8 cellular contexts compared by ENCODE assay signal in the genomic region with DNA sequence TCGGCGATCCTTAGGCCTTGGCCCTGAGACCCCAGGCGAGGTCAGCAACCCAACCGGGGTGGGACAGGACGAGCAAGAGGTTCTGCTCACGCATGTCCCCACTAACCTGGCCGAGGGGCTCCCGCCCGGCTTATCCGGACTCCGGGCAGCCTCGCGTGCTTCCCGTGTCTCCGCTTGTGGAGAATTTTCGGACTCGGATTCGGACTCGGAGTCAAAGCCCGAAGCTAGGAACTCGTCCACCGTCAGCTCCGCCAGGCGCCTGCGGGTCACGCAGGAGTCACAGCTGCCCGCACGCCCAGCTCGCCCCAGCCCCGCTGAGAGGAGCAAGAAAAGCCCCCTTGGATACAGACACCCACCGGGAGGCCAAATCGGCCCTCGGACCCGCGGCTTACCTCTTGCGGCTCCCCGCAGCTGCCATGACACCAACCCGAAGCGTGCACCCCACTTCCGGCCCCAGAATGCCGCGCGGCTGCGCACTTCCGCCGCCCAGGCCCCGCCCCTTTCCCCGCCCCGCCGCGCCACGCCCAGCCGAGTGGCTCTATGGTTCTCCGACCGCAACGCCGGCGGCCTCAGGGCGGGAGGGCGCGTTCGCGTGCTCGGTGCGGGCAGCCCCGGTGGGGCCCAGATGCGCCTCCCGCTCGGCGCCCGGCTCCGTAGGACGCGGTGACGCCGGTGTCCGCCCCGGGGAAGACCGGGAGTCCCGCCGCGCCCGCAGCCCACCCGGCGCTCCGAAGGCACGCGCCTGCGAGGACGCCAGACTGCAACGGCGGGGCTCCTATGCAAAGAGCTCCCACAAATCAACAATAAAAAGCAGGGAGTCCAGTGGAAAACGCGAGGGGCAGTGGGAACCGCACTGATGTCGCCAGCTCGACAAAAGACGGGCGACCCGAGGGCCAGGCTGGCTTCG. TPM values are rescaled to one million over a fixed set of nuclear protein-coding genes. Genes with fewer than 3 reads are reported as not detected.
A peak's percentile ranks its signal among the peaks of the same experiment; 100 is the strongest.
DNase-seq lines count a peak whose midpoint lies in the region; ATAC-seq, FAIRE-seq and TF ChIP-seq lines count a peak whose summit lies in the region.

A gene (minus strand): TSS at position 434 of the 907 bp plus-strand sequence. CDS start 16 bp downstream, at position 418.

- peaks cover 28% of the 10 kb centered on the region for H3K4me1 ChIP-seq in CD8-positive, alpha-beta memory T cell (ENCODE audit: insufficient read depth, low read length)
- H3K4me1 ChIP-seq in mucosa of rectum (ENCODE audit: control insufficient read depth in 2 of 2, insufficient read depth in 2 of 2, low read length in 2 of 2): peaks cover 14 to 20% of the 10 kb centered on the region in 2 donors

- CTCF ChIA-PET in CD8-positive, alpha-beta memory T cell (lab: Charles Lee): interaction anchor here (0.6 to 1.3 kb wide), 2 partner anchors 15 to 54 kb away, joined by 3 to 5 read pairs; no protein-coding TSS in a partner anchor

- H3K9me3 Mint-ChIP-seq in CD8-positive, alpha-beta memory T cell: no peaks in the 10 kb centered on the region

- H3K27me3 Mint-ChIP-seq in CD8-positive, alpha-beta memory T cell: peaks cover 0 to 2% of the 10 kb centered on the region in 2 donors

- peaks cover 5 to 51% (median 9%) of the 10 kb centered on the region in 3 donors for H3K36me3 Mint-ChIP-seq in CD8-positive, alpha-beta memory T cell

- FAIRE-seq in HTR-8/SVneo (lab: Jason Lieb, UNC): peak; percentile 98

- peak within 1 kb of the TSS; percentile 99 for H3K4me3 ChIP-seq in CD8-positive, alpha-beta memory T cell (ENCODE audit: low read length)
- H3K4me3 ChIP-seq in epithelial cell of esophagus (ENCODE audit: low read length): peak within 1 kb of the TSS; percentile 99
- H3K4me3 ChIP-seq in mucosa of rectum (ENCODE audit: low read length in 2 of 2): peak within 1 kb of the TSS; percentile 90 to 99

- H3K36me3 ChIP-seq in CD8-positive, alpha-beta memory T cell (ENCODE audit: insufficient read depth, low read length): peaks cover 27% of the 10 kb centered on the region
- H3K36me3 ChIP-seq in mucosa of rectum (ENCODE audit: control insufficient read depth in 2 of 2, insufficient read depth in 2 of 2, low read length in 2 of 2): peaks cover 20 to 23% of the 10 kb centered on the region in 2 donors

- peak within 1 kb of the TSS; percentile 74 to 86 for H3K9ac ChIP-seq in mucosa of rectum (ENCODE audit: low read depth in 1 of 2, low read length in 2 of 2)

- peak; percentile 70 for ATAC-seq in GM19463 (IDR thresholded peaks at IDR 0.05; ENCODE audit: unreplicated experiment)

- no peak for TF ChIP-seq CTCF in epithelial cell of esophagus (IDR thresholded peaks at IDR 0.05; ENCODE audit: insufficient read depth, low read depth, low read length, missing control alignments)

- peak within 1 kb of the TSS; percentile 89 for H3K27ac ChIP-seq in CD8-positive, alpha-beta memory T cell (ENCODE audit: low read depth, low read length)
- peak within 1 kb of the TSS in 1 of 2 donors; percentile 43 for H3K27ac ChIP-seq in mucosa of rectum (ENCODE audit: low read depth in 2 of 2, low read length in 2 of 2)

- peak; percentile 88 to 95 (median 91) for DNase-seq in CD8-positive, alpha-beta memory T cell
- DNase-seq in HTR-8/SVneo (ENCODE audit: insufficient read length, low spot score) (no peak), OCI-M2 (lab: John Stamatoyannopoulos, UW; ENCODE audit: unreplicated experiment) (peak; percentile 41), activated T-cell treated with anti-CD3 and anti-CD28 coated beads for 24 hours (ENCODE audit: low read depth) (peak; percentile 99), epithelial cell of esophagus (ENCODE audit: low read depth) (peak; percentile 92)
- peak; percentile 98 for DNase-seq in stimulated activated CD8-positive, alpha-beta memory T cell treated with anti-CD3 and anti-CD28 coated beads, Interleukin-4, amount 100 ng/mL, for 48 hours

- no peaks in the 10 kb centered on the region for H3K27me3 ChIP-seq in CD8-positive, alpha-beta memory T cell (ENCODE audit: insufficient read depth, low read length, poor library complexity, severe bottlenecking)
- H3K27me3 ChIP-seq in mucosa of rectum (ENCODE audit: control insufficient read depth in 2 of 2, insufficient read depth in 2 of 2, low read length in 2 of 2): no peaks in the 10 kb centered on the region

- H3K4me3 Mint-ChIP-seq in CD8-positive, alpha-beta memory T cell: peak within 1 kb of the TSS; percentile 88 to 94 (median 90)

- POLR2A ChIA-PET in CD8-positive, alpha-beta memory T cell (lab: Charles Lee): interaction anchor here (0.6 to 1.1 kb wide), 5 partner anchors 11 to 467 kb away, joined by 3 to 6 read pairs (median 3); no protein-coding TSS in a partner anchor

- no peaks in the 10 kb centered on the region for H3K9me3 ChIP-seq in CD8-positive, alpha-beta memory T cell (ENCODE audit: low read length)
- H3K9me3 ChIP-seq in mucosa of rectum (ENCODE audit: control insufficient read depth in 2 of 2, low read length in 2 of 2): no peaks in the 10 kb centered on the region

- peak within 1 kb of the TSS; percentile 64 to 95 (median 86) for H3K27ac Mint-ChIP-seq in CD8-positive, alpha-beta memory T cell

- peaks cover 18 to 29% (median 21%) of the 10 kb centered on the region in 3 donors for H3K4me1 Mint-ChIP-seq in CD8-positive, alpha-beta memory T cell

RNA-seq across cellular contexts. Expression of the gene that starts here (rescaled TPM):
- 100 to 1,000 TPM; 175 to 187 TPM for total RNA-seq in CD8-positive, alpha-beta memory T cell
- polyA plus RNA-seq in CD8-positive, alpha-beta memory T cell: 72.3 TPM
